Comparison of ENCODE assay signal across 25 cellular contexts in the genomic region with DNA sequence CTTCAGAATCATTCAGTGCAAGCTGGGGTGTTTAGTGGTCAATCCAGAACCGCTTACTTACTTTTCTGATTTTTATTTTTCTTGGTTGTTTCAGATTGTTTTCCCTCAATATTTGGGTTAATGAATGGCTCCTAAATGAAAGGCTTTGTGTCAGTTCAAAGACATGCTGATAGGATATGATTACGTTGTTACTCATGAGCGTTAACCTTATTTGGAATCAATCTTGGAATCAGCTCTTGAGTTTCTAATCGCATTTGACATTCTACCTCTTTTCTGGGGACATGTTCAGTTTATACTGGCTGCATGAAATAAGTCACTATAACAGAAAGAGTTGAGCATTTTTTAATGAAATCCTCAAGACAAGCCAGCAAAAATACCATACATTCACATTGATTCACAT. TPM values are rescaled to one million over a fixed set of nuclear protein-coding genes. Genes with fewer than 3 reads are reported as not detected.
DNase-seq lines count a peak whose midpoint lies in the region; ATAC-seq and TF ChIP-seq lines count a peak whose summit lies in the region.
"Had no signal": no experiment of that assay in that cellular context is flagged by ENCODE, and none has a peak within 500 bp of the region (broad histone marks: within the 10 kb centered on the region; RNA-seq: fewer than 3 reads in every experiment).

No MANE protein-coding gene starts in this region.

- H3K4me1 Mint-ChIP-seq in endodermal cell, result peaks cover 17% of the 10 kb centered on the region
- no peaks in the 10 kb centered on the region for H3K4me1 Mint-ChIP-seq in activated CD4-positive, alpha-beta memory T cell treated with anti-CD3 and anti-CD28 coated beads, Interleukin-2, amount 10 ng/mL, durations not matched to agents 7 days and 5 days
- H3K4me1 Mint-ChIP-seq: WTC11 had no signal

- no peak overlapping the region for H3K4me3 Mint-ChIP-seq in endodermal cell
- H3K4me3 Mint-ChIP-seq in activated CD4-positive, alpha-beta memory T cell treated with anti-CD3 and anti-CD28 coated beads, Interleukin-2, amount 10 ng/mL, durations not matched to agents 7 days and 5 days, result no peak overlapping the region
- H3K4me3 Mint-ChIP-seq: activated T-helper 17 cell treated with anti-CD3 and anti-CD28 coated beads, Interleukin-2, amount 50 U/mL, for 72 hours; CD4-positive, CD25-positive, alpha-beta regulatory T cell; natural killer cell treated with Interleukin-12 subunit alpha and Interleukin-12 subunit beta and Interleukin-15 and Interleukin-18, amount 100 ng/mL, for 72 hours; WTC11 had no signal

- CTCF ChIA-PET in mammary epithelial cell (lab: Charles Lee; ENCODE audit: low non-redundant PET), result no interaction called here
- CTCF ChIA-PET in activated CD4-positive, alpha-beta memory T cell treated with anti-CD3 and anti-CD28 coated beads, Interleukin-2, amount 10 ng/mL, durations not matched to agents 7 days and 5 days (lab: Charles Lee), result interaction anchor here (1.1 kb wide), 1 partner anchor 129 kb away, joined by 3 read pairs; no protein-coding TSS in a partner anchor

- no peak for DNase-seq in mammary epithelial cell
- DNase-seq in breast epithelium (ENCODE audit: low spot score in 2 of 2), result no peak
- no peak for DNase-seq in SK-N-MC (ENCODE audit: low read depth, low spot score)
- no peak for DNase-seq in endodermal cell
- DNase-seq in activated CD4-positive, alpha-beta memory T cell treated with anti-CD3 and anti-CD28 coated beads, Interleukin-2, amount 10 ng/mL, durations not matched to agents 7 days and 5 days, result no peak
- no peak for DNase-seq in NCI-H1105 (lab: John Stamatoyannopoulos, UW)
- DNase-seq: 8988T; activated CD8-positive, alpha-beta memory T cell treated with anti-CD3 and anti-CD28 coated beads, Interleukin-2, amount 50 U/mL, for 4 hours; activated naive CD4-positive, alpha-beta T cell treated with anti-CD3 and anti-CD28 coated beads, Interleukin-2, amount 50 U/mL, for 16 hours; anterior cingulate cortex; caudate nucleus; CD4-positive, CD25-positive, alpha-beta regulatory T cell; glutamatergic neuron; lower lobe of right lung; mucosa of descending colon; NCI-H1105 treated with DMSO at 0.1 percent for 48 hours; NCI-H2029 treated with DMSO at 0.1 percent for 48 hours; NCI-H2227 treated with DMSO at 0.1 percent for 48 hours; retina; transverse colon had no signal

- 90% methylated on average over 4 of the region's 4 CpGs for WGBS in mammary epithelial cell (ENCODE audit: low coverage, missing lambda C conversion rate)
- WGBS in endodermal cell (ENCODE audit: insufficient coverage in 1 of 2, insufficient read length in 1 of 2), 2 experiments, result 93 to 100% methylated on average over 3 to 4 of the region's 4 CpGs

- no peak overlapping the region for H3K9ac ChIP-seq in mammary epithelial cell (ENCODE audit: insufficient read depth, low read length)
- H3K9ac ChIP-seq in SK-N-MC (ENCODE audit: insufficient read length), result no peak overlapping the region
- H3K9ac ChIP-seq in endodermal cell (ENCODE audit: extremely low read depth, low read length, poor library complexity, severe bottlenecking), result no peak overlapping the region
- H3K9ac ChIP-seq in skeletal muscle satellite cell (ENCODE audit: low read depth, low read length), result no peak overlapping the region

- no peak for TF ChIP-seq POLR2A in breast epithelium (IDR thresholded peaks at IDR 0.05)

- TF ChIP-seq CTCF in mammary epithelial cell (conservative IDR thresholded peaks at IDR 0.05 in 1 of 2, IDR thresholded peaks at IDR 0.05 in 1 of 2; ENCODE audit: extremely low read depth in 1 of 2, insufficient read depth in 1 of 2, low read depth in 1 of 2, low read length in 2 of 2), result no peak
- no peak for TF ChIP-seq CTCF in breast epithelium (IDR thresholded peaks at IDR 0.05)
- TF ChIP-seq CTCF in endodermal cell (conservative IDR thresholded peaks at IDR 0.05), result no peak

- in situ Hi-C loops in mammary epithelial cell (cut with MboI; ENCODE audit: low sequenced_read_pairs in 2 of 2), result no loop called here

- peaks cover 13% of the 10 kb centered on the region for H3K36me3 Mint-ChIP-seq in endodermal cell (ENCODE audit: low read depth)
- H3K36me3 Mint-ChIP-seq in activated CD4-positive, alpha-beta memory T cell treated with anti-CD3 and anti-CD28 coated beads, Interleukin-2, amount 10 ng/mL, durations not matched to agents 7 days and 5 days (ENCODE audit: low read depth), result peaks cover 60% of the 10 kb centered on the region

- H3K27ac Mint-ChIP-seq in endodermal cell, result no peak overlapping the region
- no peak overlapping the region for H3K27ac Mint-ChIP-seq in activated CD4-positive, alpha-beta memory T cell treated with anti-CD3 and anti-CD28 coated beads, Interleukin-2, amount 10 ng/mL, durations not matched to agents 7 days and 5 days
- H3K27ac Mint-ChIP-seq: activated T-helper 17 cell treated with anti-CD3 and anti-CD28 coated beads, Interleukin-2, amount 50 U/mL, for 72 hours; CD4-positive, CD25-positive, alpha-beta regulatory T cell; natural killer cell treated with Interleukin-12 subunit alpha and Interleukin-12 subunit beta and Interleukin-15 and Interleukin-18, amount 100 ng/mL, for 72 hours; WTC11 had no signal

- no peaks in the 10 kb centered on the region for H3K79me2 ChIP-seq in mammary epithelial cell (ENCODE audit: insufficient read depth, low read length)

- dilution Hi-C loops in mammary epithelial cell (cut with HindIII; ENCODE audit: low sequenced_read_pairs), result no loop called here

- no peaks in the 10 kb centered on the region for H4K20me1 ChIP-seq in mammary epithelial cell (ENCODE audit: insufficient read depth, low read length)

- H3K4me1 ChIP-seq in mammary epithelial cell (ENCODE audit: insufficient read depth, low read length) (no peaks in the 10 kb centered on the region), breast epithelium (no peaks in the 10 kb centered on the region), endodermal cell (ENCODE audit: control insufficient read depth, insufficient read depth, low read length) (peaks cover 6% of the 10 kb centered on the region), skeletal muscle satellite cell (ENCODE audit: control insufficient read depth, insufficient read depth, low read length) (peaks cover 11% of the 10 kb centered on the region)
- H3K4me1 ChIP-seq: lower lobe of right lung, transverse colon had no signal

- no peak overlapping the region for H2AFZ ChIP-seq in mammary epithelial cell (ENCODE audit: low read depth, low read length)

- no peaks in the 10 kb centered on the region for H3K27me3 Mint-ChIP-seq in endodermal cell (ENCODE audit: insufficient read depth)
- no peaks in the 10 kb centered on the region for H3K27me3 Mint-ChIP-seq in activated CD4-positive, alpha-beta memory T cell treated with anti-CD3 and anti-CD28 coated beads, Interleukin-2, amount 10 ng/mL, durations not matched to agents 7 days and 5 days
- H3K27me3 Mint-ChIP-seq: activated T-helper 17 cell treated with anti-CD3 and anti-CD28 coated beads, Interleukin-2, amount 50 U/mL, for 72 hours; CD4-positive, CD25-positive, alpha-beta regulatory T cell; natural killer cell treated with Interleukin-12 subunit alpha and Interleukin-12 subunit beta and Interleukin-15 and Interleukin-18, amount 100 ng/mL, for 72 hours had no signal

- intact Hi-C loops in mammary epithelial cell (cut with micrococcal nuclease) (no loop called here), breast epithelium (cut with DNase I; ENCODE audit: low total_unique reads) (no loop called here)

- H3K9me3 ChIP-seq in mammary epithelial cell (replicated peaks; ENCODE audit: insufficient read depth, low read length) (no peaks in the 10 kb centered on the region), breast epithelium (no peaks in the 10 kb centered on the region), SK-N-MC (ENCODE audit: low read depth, low read length) (no peaks in the 10 kb centered on the region; the same call in 1 of the 2 replicates), endodermal cell (ENCODE audit: control insufficient read depth, low read length) (peaks cover 10% of the 10 kb centered on the region), skeletal muscle satellite cell (replicated peaks; ENCODE audit: low read length) (no peaks in the 10 kb centered on the region)
- H3K9me3 ChIP-seq: lower lobe of right lung, mucosa of descending colon, transverse colon had no signal

- H3K4me3 ChIP-seq in mammary epithelial cell (replicated peaks in 1 of 3; ENCODE audit: insufficient read depth in 1 of 3, low read depth in 2 of 3, low read length in 3 of 3) (no peak overlapping the region), breast epithelium (no peak overlapping the region), SK-N-MC (no peak overlapping the region), endodermal cell (ENCODE audit: low read length) (peak overlapping the region; percentile 21), skeletal muscle satellite cell (ENCODE audit: low read length) (no peak overlapping the region)
- H3K4me3 ChIP-seq: lower lobe of right lung, mucosa of descending colon, transverse colon had no signal

- H3K27ac ChIP-seq in mammary epithelial cell (ENCODE audit: insufficient read depth, low read depth, low read length) (no peak overlapping the region), breast epithelium (no peak overlapping the region), SK-N-MC (0 out of 2 replicates have a peak overlapping the region, but pooled peaks have one; percentile 14), endodermal cell (ENCODE audit: low read depth, low read length) (no peak overlapping the region)
- H3K27ac ChIP-seq: lower lobe of right lung, transverse colon had no signal

- H3K27me3 ChIP-seq in mammary epithelial cell (ENCODE audit: insufficient read depth, low read length) (no peaks in the 10 kb centered on the region), breast epithelium (no peaks in the 10 kb centered on the region), endodermal cell (ENCODE audit: control insufficient read depth, insufficient read depth, low read length, poor library complexity, severe bottlenecking) (no peaks in the 10 kb centered on the region), skeletal muscle satellite cell (ENCODE audit: control insufficient read depth, insufficient read depth, low read length) (no peaks in the 10 kb centered on the region)
- H3K27me3 ChIP-seq: transverse colon had no signal

- ATAC-seq in GM21825 (IDR thresholded peaks at IDR 0.05; ENCODE audit: unreplicated experiment), result no peak
- ATAC-seq: activated T-helper 17 cell treated with anti-CD3 and anti-CD28 coated beads, Interleukin-2, amount 50 U/mL, for 72 hours; lower lobe of right lung; mucosa of descending colon; natural killer cell treated with Interleukin-12 subunit alpha and Interleukin-12 subunit beta and Interleukin-15 and Interleukin-18, amount 100 ng/mL, for 72 hours; WTC11 had no signal

- H3K4me2 ChIP-seq in mammary epithelial cell (ENCODE audit: insufficient read depth, low read depth, low read length) (no peak overlapping the region), skeletal muscle satellite cell (ENCODE audit: low read length) (peak overlapping the region; percentile 5)

- H3K36me3 ChIP-seq in mammary epithelial cell (ENCODE audit: insufficient read depth, low read length) (peaks cover 10% of the 10 kb centered on the region), breast epithelium (no peaks in the 10 kb centered on the region), SK-N-MC (ENCODE audit: insufficient read depth, low read length) (peaks cover 39% of the 10 kb centered on the region), endodermal cell (ENCODE audit: control insufficient read depth, insufficient read depth, low read length) (peaks cover 34% of the 10 kb centered on the region), skeletal muscle satellite cell (ENCODE audit: insufficient read depth, low read length) (peaks cover 46% of the 10 kb centered on the region)

- POLR2A ChIA-PET in activated CD4-positive, alpha-beta memory T cell treated with anti-CD3 and anti-CD28 coated beads, Interleukin-2, amount 10 ng/mL, durations not matched to agents 7 days and 5 days (lab: Charles Lee), result interaction anchor here (1.6 kb wide), 1 partner anchor 50 kb away, joined by 5 read pairs; a partner anchor contains a TSS

- no peaks in the 10 kb centered on the region for H3K9me3 Mint-ChIP-seq in endodermal cell
- no peaks in the 10 kb centered on the region for H3K9me3 Mint-ChIP-seq in activated CD4-positive, alpha-beta memory T cell treated with anti-CD3 and anti-CD28 coated beads, Interleukin-2, amount 10 ng/mL, durations not matched to agents 7 days and 5 days
- H3K9me3 Mint-ChIP-seq: activated T-helper 17 cell treated with anti-CD3 and anti-CD28 coated beads, Interleukin-2, amount 50 U/mL, for 72 hours; CD4-positive, CD25-positive, alpha-beta regulatory T cell; natural killer cell treated with Interleukin-12 subunit alpha and Interleukin-12 subunit beta and Interleukin-15 and Interleukin-18, amount 100 ng/mL, for 72 hours had no signal

- BruUV-seq in mammary epithelial cell (replicated peaks; lab: Mats Ljungman, UMichigan), result TSS peak; percentile 37

RNA-seq across cellular contexts. Expression of a gene that starts 50.2 kb away (rescaled TPM):
- total RNA-seq in mammary epithelial cell (10 to 100 TPM; 74.4 to 80.2 TPM), breast epithelium (10 to 100 TPM; 70.8 to 92.8 (median 77.3) TPM), endodermal cell (10 to 100 TPM; 23.6 to 27.8 TPM)
- polyA plus RNA-seq in mammary epithelial cell, result 18.3 TPM
- polyA minus RNA-seq in mammary epithelial cell, result 59.0 TPM
- 25.5 TPM for polyA plus RNA-seq in endodermal cell (2013, experiment 1 of 2)
- 26.7 TPM for polyA plus RNA-seq in endodermal cell (2013, experiment 2 of 2)
- 40.0 and 52.0 TPM in 2 replicates for total RNA-seq in skeletal muscle satellite cell (2012; rRNA removed)
- 100 to 1,000 TPM; 128 to 131 TPM for total RNA-seq in activated CD4-positive, alpha-beta memory T cell treated with anti-CD3 and anti-CD28 coated beads, Interleukin-2, amount 10 ng/mL, durations not matched to agents 7 days and 5 days
